In the genomic region with DNA sequence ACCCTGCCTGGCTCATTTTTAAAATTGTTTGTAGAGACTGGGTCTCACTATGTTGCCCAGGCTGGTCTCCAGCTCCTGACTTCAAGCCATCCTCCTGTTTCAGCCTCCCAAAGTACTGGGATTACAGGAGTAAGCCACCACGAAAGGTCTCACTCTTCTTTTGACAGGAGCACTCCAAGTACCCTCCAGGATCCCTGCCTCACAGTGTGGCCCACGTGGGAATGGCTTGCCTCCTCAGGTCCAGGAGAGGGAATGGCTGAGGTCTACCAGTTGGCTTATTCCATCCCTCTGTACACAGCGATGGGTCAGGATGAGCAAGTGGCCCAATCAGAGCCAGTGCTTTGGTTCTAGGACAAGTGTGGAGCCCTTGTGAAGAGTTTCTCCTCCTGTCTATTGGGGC, we compare ENCODE assay signal across 1 cellular context.
TF ChIP-seq lines count a peak whose summit lies in the region.

No MANE protein-coding gene starts in this region.

TF ChIP-seq in H1, 55 proteins besides CTCF, POLR2A, EP300 and RAD21:
- TF ChIP-seq, protein P1, sequence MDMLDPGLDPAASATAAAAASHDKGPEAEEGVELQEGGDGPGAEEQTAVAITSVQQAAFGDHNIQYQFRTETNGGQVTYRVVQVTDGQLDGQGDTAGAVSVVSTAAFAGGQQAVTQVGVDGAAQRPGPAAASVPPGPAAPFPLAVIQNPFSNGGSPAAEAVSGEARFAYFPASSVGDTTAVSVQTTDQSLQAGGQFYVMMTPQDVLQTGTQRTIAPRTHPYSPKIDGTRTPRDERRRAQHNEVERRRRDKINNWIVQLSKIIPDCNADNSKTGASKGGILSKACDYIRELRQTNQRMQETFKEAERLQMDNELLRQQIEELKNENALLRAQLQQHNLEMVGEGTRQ (IDR thresholded peaks at IDR 0.05; ENCODE audit: low read length), result no peak
- no peak for TF ChIP-seq CBX8 (IDR thresholded peaks at IDR 0.05; ENCODE audit: borderline replicate concordance, low read depth, low read length)
- no peak for TF ChIP-seq TAF7 (optimal IDR thresholded peaks at IDR 0.05; ENCODE audit: borderline replicate concordance, low read depth, low read length)
- TF ChIP-seq EZH2 (IDR thresholded peaks at IDR 0.05; ENCODE audit: low read depth, low read length, severe bottlenecking), result no peak
- TF ChIP-seq, protein P2, sequence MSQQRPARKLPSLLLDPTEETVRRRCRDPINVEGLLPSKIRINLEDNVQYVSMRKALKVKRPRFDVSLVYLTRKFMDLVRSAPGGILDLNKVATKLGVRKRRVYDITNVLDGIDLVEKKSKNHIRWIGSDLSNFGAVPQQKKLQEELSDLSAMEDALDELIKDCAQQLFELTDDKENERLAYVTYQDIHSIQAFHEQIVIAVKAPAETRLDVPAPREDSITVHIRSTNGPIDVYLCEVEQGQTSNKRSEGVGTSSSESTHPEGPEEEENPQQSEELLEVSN (IDR thresholded peaks at IDR 0.05), result no peak
- TF ChIP-seq YY1 (IDR thresholded peaks at IDR 0.05; ENCODE audit: low read depth, low read length), result no peak
- TF ChIP-seq, protein P3, sequence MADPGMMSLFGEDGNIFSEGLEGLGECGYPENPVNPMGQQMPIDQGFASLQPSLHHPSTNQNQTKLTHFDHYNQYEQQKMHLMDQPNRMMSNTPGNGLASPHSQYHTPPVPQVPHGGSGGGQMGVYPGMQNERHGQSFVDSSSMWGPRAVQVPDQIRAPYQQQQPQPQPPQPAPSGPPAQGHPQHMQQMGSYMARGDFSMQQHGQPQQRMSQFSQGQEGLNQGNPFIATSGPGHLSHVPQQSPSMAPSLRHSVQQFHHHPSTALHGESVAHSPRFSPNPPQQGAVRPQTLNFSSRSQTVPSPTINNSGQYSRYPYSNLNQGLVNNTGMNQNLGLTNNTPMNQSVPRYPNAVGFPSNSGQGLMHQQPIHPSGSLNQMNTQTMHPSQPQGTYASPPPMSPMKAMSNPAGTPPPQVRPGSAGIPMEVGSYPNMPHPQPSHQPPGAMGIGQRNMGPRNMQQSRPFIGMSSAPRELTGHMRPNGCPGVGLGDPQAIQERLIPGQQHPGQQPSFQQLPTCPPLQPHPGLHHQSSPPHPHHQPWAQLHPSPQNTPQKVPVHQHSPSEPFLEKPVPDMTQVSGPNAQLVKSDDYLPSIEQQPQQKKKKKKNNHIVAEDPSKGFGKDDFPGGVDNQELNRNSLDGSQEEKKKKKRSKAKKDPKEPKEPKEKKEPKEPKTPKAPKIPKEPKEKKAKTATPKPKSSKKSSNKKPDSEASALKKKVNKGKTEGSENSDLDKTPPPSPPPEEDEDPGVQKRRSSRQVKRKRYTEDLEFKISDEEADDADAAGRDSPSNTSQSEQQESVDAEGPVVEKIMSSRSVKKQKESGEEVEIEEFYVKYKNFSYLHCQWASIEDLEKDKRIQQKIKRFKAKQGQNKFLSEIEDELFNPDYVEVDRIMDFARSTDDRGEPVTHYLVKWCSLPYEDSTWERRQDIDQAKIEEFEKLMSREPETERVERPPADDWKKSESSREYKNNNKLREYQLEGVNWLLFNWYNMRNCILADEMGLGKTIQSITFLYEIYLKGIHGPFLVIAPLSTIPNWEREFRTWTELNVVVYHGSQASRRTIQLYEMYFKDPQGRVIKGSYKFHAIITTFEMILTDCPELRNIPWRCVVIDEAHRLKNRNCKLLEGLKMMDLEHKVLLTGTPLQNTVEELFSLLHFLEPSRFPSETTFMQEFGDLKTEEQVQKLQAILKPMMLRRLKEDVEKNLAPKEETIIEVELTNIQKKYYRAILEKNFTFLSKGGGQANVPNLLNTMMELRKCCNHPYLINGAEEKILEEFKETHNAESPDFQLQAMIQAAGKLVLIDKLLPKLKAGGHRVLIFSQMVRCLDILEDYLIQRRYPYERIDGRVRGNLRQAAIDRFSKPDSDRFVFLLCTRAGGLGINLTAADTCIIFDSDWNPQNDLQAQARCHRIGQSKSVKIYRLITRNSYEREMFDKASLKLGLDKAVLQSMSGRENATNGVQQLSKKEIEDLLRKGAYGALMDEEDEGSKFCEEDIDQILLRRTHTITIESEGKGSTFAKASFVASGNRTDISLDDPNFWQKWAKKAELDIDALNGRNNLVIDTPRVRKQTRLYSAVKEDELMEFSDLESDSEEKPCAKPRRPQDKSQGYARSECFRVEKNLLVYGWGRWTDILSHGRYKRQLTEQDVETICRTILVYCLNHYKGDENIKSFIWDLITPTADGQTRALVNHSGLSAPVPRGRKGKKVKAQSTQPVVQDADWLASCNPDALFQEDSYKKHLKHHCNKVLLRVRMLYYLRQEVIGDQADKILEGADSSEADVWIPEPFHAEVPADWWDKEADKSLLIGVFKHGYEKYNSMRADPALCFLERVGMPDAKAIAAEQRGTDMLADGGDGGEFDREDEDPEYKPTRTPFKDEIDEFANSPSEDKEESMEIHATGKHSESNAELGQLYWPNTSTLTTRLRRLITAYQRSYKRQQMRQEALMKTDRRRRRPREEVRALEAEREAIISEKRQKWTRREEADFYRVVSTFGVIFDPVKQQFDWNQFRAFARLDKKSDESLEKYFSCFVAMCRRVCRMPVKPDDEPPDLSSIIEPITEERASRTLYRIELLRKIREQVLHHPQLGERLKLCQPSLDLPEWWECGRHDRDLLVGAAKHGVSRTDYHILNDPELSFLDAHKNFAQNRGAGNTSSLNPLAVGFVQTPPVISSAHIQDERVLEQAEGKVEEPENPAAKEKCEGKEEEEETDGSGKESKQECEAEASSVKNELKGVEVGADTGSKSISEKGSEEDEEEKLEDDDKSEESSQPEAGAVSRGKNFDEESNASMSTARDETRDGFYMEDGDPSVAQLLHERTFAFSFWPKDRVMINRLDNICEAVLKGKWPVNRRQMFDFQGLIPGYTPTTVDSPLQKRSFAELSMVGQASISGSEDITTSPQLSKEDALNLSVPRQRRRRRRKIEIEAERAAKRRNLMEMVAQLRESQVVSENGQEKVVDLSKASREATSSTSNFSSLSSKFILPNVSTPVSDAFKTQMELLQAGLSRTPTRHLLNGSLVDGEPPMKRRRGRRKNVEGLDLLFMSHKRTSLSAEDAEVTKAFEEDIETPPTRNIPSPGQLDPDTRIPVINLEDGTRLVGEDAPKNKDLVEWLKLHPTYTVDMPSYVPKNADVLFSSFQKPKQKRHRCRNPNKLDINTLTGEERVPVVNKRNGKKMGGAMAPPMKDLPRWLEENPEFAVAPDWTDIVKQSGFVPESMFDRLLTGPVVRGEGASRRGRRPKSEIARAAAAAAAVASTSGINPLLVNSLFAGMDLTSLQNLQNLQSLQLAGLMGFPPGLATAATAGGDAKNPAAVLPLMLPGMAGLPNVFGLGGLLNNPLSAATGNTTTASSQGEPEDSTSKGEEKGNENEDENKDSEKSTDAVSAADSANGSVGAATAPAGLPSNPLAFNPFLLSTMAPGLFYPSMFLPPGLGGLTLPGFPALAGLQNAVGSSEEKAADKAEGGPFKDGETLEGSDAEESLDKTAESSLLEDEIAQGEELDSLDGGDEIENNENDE (IDR thresholded peaks at IDR 0.05; ENCODE audit: insufficient replicate concordance, low read length), result no peak
